In genomic region chr5:36932056-36932455, GRCh38 we compare ENCODE assay signal across 2 cellular contexts.
TF ChIP-seq lines count a peak whose summit lies in the region.

No MANE protein-coding gene starts in this region.

TF ChIP-seq in HEK293, 187 proteins besides CTCF, POLR2A, EP300 and RAD21:
- TF ChIP-seq REST (tag by site-specific recombination; IDR thresholded peaks at IDR 0.05) (no peak), ZSCAN16 (tag by site-specific recombination; IDR thresholded peaks at IDR 0.05) (peak; percentile 79), GLI4 (tag by site-specific recombination; IDR thresholded peaks at IDR 0.05) (no peak)
- TF ChIP-seq, protein P1, sequence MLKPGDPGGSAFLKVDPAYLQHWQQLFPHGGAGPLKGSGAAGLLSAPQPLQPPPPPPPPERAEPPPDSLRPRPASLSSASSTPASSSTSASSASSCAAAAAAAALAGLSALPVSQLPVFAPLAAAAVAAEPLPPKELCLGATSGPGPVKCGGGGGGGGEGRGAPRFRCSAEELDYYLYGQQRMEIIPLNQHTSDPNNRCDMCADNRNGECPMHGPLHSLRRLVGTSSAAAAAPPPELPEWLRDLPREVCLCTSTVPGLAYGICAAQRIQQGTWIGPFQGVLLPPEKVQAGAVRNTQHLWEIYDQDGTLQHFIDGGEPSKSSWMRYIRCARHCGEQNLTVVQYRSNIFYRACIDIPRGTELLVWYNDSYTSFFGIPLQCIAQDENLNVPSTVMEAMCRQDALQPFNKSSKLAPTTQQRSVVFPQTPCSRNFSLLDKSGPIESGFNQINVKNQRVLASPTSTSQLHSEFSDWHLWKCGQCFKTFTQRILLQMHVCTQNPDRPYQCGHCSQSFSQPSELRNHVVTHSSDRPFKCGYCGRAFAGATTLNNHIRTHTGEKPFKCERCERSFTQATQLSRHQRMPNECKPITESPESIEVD (tag by site-specific recombination; IDR thresholded peaks at IDR 0.05): peak; percentile 64; the same call in 1 of the 2 replicates

TF ChIP-seq in H1, 55 proteins besides CTCF, POLR2A, EP300 and RAD21:
- no peak for TF ChIP-seq SP1 (IDR thresholded peaks at IDR 0.05; ENCODE audit: low read depth, low read length)
- TF ChIP-seq YY1 (IDR thresholded peaks at IDR 0.05; ENCODE audit: low read depth, low read length): no peak
- TF ChIP-seq, protein P2, sequence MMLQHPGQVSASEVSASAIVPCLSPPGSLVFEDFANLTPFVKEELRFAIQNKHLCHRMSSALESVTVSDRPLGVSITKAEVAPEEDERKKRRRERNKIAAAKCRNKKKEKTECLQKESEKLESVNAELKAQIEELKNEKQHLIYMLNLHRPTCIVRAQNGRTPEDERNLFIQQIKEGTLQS (IDR thresholded peaks at IDR 0.05; ENCODE audit: insufficient read depth, low read depth, low read length): no peak
- TF ChIP-seq SRF (IDR thresholded peaks at IDR 0.05; ENCODE audit: low read depth, low read length): no peak
- no peak for TF ChIP-seq CHD2 (IDR thresholded peaks at IDR 0.05; ENCODE audit: low read length)
- TF ChIP-seq USF2 (IDR thresholded peaks at IDR 0.05; ENCODE audit: low read length): no peak
- no peak for TF ChIP-seq SIRT6 (IDR thresholded peaks at IDR 0.05; ENCODE audit: low read length)
- TF ChIP-seq, protein P3, sequence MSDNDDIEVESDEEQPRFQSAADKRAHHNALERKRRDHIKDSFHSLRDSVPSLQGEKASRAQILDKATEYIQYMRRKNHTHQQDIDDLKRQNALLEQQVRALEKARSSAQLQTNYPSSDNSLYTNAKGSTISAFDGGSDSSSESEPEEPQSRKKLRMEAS (IDR thresholded peaks at IDR 0.05): no peak
- no peak for TF ChIP-seq CREB1 (IDR thresholded peaks at IDR 0.05)
- TF ChIP-seq TCF12 (IDR thresholded peaks at IDR 0.05; ENCODE audit: low read depth, low read length): no peak
- no peak for TF ChIP-seq CEBPB (IDR thresholded peaks at IDR 0.05; ENCODE audit: low read depth, low read length)
- no peak for TF ChIP-seq TAF7 (optimal IDR thresholded peaks at IDR 0.05; ENCODE audit: borderline replicate concordance, low read depth, low read length)
- TF ChIP-seq SP4 (IDR thresholded peaks at IDR 0.05; ENCODE audit: low read length): no peak
- TF ChIP-seq MAFK (IDR thresholded peaks at IDR 0.05; ENCODE audit: low read depth, low read length): no peak
